ENCODE assay signal across 15 cellular contexts in the genomic region with DNA sequence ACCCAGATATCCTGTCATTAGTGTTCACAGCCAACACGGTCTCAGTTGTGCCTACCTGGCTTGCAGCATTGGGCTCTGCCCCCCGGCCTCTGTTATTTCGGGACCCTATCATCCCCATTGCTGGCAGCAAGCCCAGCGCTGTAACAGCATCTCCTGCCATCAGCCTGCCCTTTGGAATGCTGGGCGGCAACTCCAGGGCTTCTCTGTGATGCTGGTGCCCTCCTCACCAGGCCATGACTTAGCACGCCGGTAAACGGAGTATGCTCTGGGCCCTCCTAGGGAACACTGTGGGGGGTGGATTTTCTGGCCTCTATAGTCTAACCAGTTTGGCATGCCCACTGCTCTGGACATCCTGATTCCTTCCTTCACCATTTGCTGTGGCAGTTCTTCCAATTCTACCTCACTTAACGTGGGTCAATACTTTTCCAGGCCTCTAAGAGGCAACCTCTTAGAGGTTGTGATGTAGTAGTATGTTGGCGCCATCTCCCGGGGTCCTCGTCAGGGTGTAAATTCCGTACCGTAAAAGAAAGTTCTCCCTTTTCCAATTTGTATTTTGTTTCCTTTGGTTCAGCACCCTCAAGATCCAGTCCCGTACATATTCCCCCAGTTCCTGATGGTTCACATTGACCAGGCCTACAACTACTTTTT.
DNase-seq lines count a peak whose midpoint lies in the region; ATAC-seq, FAIRE-seq and TF ChIP-seq lines count a peak whose summit lies in the region.
"Had no signal": no experiment of that assay in that cellular context is flagged by ENCODE, and none has a peak within 500 bp of the region (broad histone marks: within the 10 kb centered on the region; RNA-seq: fewer than 3 reads in every experiment).

No MANE protein-coding gene starts in this region.

- no peaks in the 10 kb centered on the region for H3K36me3 ChIP-seq in A673 (ENCODE audit: insufficient read depth, low read length, poor library complexity, severe bottlenecking)
- H3K36me3 ChIP-seq in K562 (ENCODE audit: control insufficient read depth, insufficient read depth, low read length): no peaks in the 10 kb centered on the region
- H3K36me3 ChIP-seq: transverse colon had no signal

- no peaks in the 10 kb centered on the region for H3K9me3 ChIP-seq in A673 (ENCODE audit: low read depth, low read length, poor library complexity, severe bottlenecking)
- no peaks in the 10 kb centered on the region for H3K9me3 ChIP-seq in K562 (replicated peaks; ENCODE audit: control insufficient read depth, insufficient read depth, low read depth, low read length)
- H3K9me3 ChIP-seq: transverse colon had no signal

- peak; percentile 51 to 83; a peak in 3 of 4 replicates for TF ChIP-seq RAD21 in K562 (CRISPR knock-in tag; conservative IDR thresholded peaks at IDR 0.05 in 1 of 2, IDR thresholded peaks at IDR 0.05 in 1 of 2)

- H4K20me1 ChIP-seq in K562 (replicated peaks; ENCODE audit: control insufficient read depth, insufficient read depth, low read length): no peaks in the 10 kb centered on the region

- H3K27me3 ChIP-seq in A673 (replicated peaks; ENCODE audit: insufficient read depth, low read depth, low read length, poor library complexity) (no peaks in the 10 kb centered on the region), K562 (ENCODE audit: control insufficient read depth in 2 of 2, insufficient read depth in 2 of 2, low read length in 2 of 2) (peaks cover 23 to 30% of the 10 kb centered on the region in 2 experiments)
- H3K27me3 ChIP-seq: transverse colon had no signal

- POLR2A ChIA-PET in A673 (lab: Charles Lee; ENCODE audit: low non-redundant PET) (no interaction called here), K562 (lab: Yijun Ruan, JAX) (no interaction called here)

- no peak overlapping the region for H3K9ac ChIP-seq in K562 (ENCODE audit: insufficient read depth in 1 of 2, low read depth in 2 of 2, low read length in 2 of 2)

- TF ChIP-seq POLR2A in K562 (conservative IDR thresholded peaks at IDR 0.05): no peak

- H3K4me1 ChIP-seq in A673 (ENCODE audit: insufficient read depth, low read length, poor library complexity, severe bottlenecking): no peaks in the 10 kb centered on the region
- no peaks in the 10 kb centered on the region for H3K4me1 ChIP-seq in K562 (replicated peaks in 1 of 2; ENCODE audit: control insufficient read depth in 2 of 2, insufficient read depth in 2 of 2, low read length in 2 of 2)
- H3K4me1 ChIP-seq: transverse colon had no signal

- H3K27ac ChIP-seq in A673 (ENCODE audit: low read depth, low read length, poor library complexity, severe bottlenecking): no peak overlapping the region
- no peak overlapping the region for H3K27ac ChIP-seq in K562 (ENCODE audit: extremely low read depth, low read depth, low read length)
- H3K27ac ChIP-seq: skin epidermis, transverse colon had no signal

- peak; percentile 85 for FAIRE-seq in K562 (lab: Jason Lieb, UNC)

- no peak overlapping the region for H3K4me2 ChIP-seq in K562 (ENCODE audit: insufficient read depth, low read length)

- peak; percentile 94 for ATAC-seq in K562
- no peak for ATAC-seq in GM19351 (IDR thresholded peaks at IDR 0.05; ENCODE audit: unreplicated experiment)
- ATAC-seq: naive thymus-derived CD8-positive, alpha-beta T cell; Right ventricle myocardium inferior had no signal

- H2AFZ ChIP-seq in K562 (ENCODE audit: low read depth, low read length): no peak overlapping the region

- no peak for TF ChIP-seq EP300 in K562 (IDR thresholded peaks at IDR 0.05; ENCODE audit: low read length)

- intact Hi-C loops in A673 (cut with micrococcal nuclease; ENCODE audit: unreplicated experiment) (no loop called here), K562 (cut with micrococcal nuclease) (loop anchor here (2.0 kb wide), 1 partner anchor 399 kb away; no protein-coding TSS in a partner anchor)

- CTCF ChIA-PET in A673 (lab: Charles Lee) (no interaction called here), K562 (lab: Yijun Ruan, JAX; ENCODE audit: low intra/inter-chr PET ratio) (interaction anchor here (1.1 kb wide), 1 partner anchor 399 kb away, joined by 3 read pairs; no protein-coding TSS in a partner anchor)

- no peaks in the 10 kb centered on the region for H3K9me1 ChIP-seq in K562 (ENCODE audit: control insufficient read depth, insufficient read depth, low read length)

- in situ Hi-C loops in KBM-7 (cut with MboI; ENCODE audit: low pct_unique_long_range_greater_than_20kb, low sequenced_read_pairs): no loop called here
- in situ Hi-C loops in K562 (cut with MboI): loop anchor here (5.0 to 25.0 kb wide), 2 partner anchors 386 to 1709 kb away; no protein-coding TSS in a partner anchor

- WGBS in K562 (ENCODE audit: insufficient coverage, low coverage, missing lambda C conversion rate): 15% methylated on average over 15 of the region's 15 CpGs

- H3K4me3 ChIP-seq in A673 (ENCODE audit: low read depth, low read length, poor library complexity, severe bottlenecking): no peak overlapping the region
- no peak overlapping the region for H3K4me3 ChIP-seq in K562
- H3K4me3 ChIP-seq: skin epidermis, transverse colon had no signal

- H3K79me2 ChIP-seq in K562 (ENCODE audit: control insufficient read depth, insufficient read depth, low read length): no peaks in the 10 kb centered on the region

- TF ChIP-seq CTCF in A673 (conservative IDR thresholded peaks at IDR 0.05; ENCODE audit: low read depth, low read length): 0 out of 2 replicates have a peak, but pooled peaks have one; percentile 17
- peak; percentile 76 to 98 (median 96) for TF ChIP-seq CTCF in K562 (IDR thresholded peaks at IDR 0.05 in 2 of 3, conservative IDR thresholded peaks at IDR 0.05 in 1 of 3; ENCODE audit: insufficient read depth in 2 of 3, low read depth in 1 of 3, low read length in 3 of 3)

- BruUV-seq in A673 (replicated peaks; lab: Mats Ljungman, UMichigan) (no TSS peak), K562 (replicated peaks; lab: Mats Ljungman, UMichigan) (no TSS peak)

- no peak for DNase-seq in A673 (ENCODE audit: low spot score)
- DNase-seq in KBM-7: peak; percentile 32
- DNase-seq in K562 (ENCODE audit: extremely low read depth in 1 of 4, low spot score in 3 of 4): peak; percentile 33 to 62 (median 42)
- DNase-seq in iPS-NIHi11 (ENCODE audit: low spot score): peak; percentile 38
- no peak for DNase-seq in NCI-H1436 treated with DMSO at 0.1 percent for 48 hours (lab: John Stamatoyannopoulos, UW)
- DNase-seq in NCI-H1930 (lab: John Stamatoyannopoulos, UW): no peak
- DNase-seq in NCI-H345 treated with DMSO at 0.1 percent for 48 hours (lab: John Stamatoyannopoulos, UW; ENCODE audit: unreplicated experiment): no peak
- DNase-seq: AML-193; GDM1; immature natural killer cell; naive thymus-derived CD8-positive, alpha-beta T cell; transverse colon had no signal

TF ChIP-seq in K562, 482 proteins besides CTCF, POLR2A, EP300 and RAD21:
- TF ChIP-seq, protein P1, sequence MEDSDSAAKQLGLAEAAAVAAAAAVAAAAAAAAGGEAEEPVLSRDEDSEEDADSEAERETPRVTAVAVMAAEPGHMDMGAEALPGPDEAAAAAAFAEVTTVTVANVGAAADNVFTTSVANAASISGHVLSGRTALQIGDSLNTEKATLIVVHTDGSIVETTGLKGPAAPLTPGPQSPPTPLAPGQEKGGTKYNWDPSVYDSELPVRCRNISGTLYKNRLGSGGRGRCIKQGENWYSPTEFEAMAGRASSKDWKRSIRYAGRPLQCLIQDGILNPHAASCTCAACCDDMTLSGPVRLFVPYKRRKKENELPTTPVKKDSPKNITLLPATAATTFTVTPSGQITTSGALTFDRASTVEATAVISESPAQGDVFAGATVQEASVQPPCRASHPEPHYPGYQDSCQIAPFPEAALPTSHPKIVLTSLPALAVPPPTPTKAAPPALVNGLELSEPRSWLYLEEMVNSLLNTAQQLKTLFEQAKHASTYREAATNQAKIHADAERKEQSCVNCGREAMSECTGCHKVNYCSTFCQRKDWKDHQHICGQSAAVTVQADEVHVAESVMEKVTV (CRISPR knock-in tag; IDR thresholded peaks at IDR 0.05): peak; percentile 11; the same call in 1 of the 2 replicates
- TF ChIP-seq ARID2 (IDR thresholded peaks at IDR 0.05) (peak; percentile 62; the same call in 1 of the 2 replicates), JUND (IDR thresholded peaks at IDR 0.05; ENCODE audit: borderline replicate concordance, low read depth, low read length) (0 out of 2 replicates have a peak, but pooled peaks have one; percentile 17), JUND (tag; IDR thresholded peaks at IDR 0.05; ENCODE audit: borderline replicate concordance, low read depth, low read length) (no peak), STAG1 (CRISPR knock-in tag; IDR thresholded peaks at IDR 0.05; ENCODE audit: borderline replicate concordance) (peak; percentile 26; the same call in 1 of the 2 replicates), ATF6 (CRISPR knock-in tag; IDR thresholded peaks at IDR 0.05) (no peak), YBX1 (IDR thresholded peaks at IDR 0.05) (no peak), SMC3 (conservative IDR thresholded peaks at IDR 0.05; ENCODE audit: insufficient read depth, low read depth, low read length) (peak; percentile 40; the same call in 1 of the 2 replicates)
TF ChIP-seq in K562: peak in this region for 5.

Comparison
In these comparisons a context has a peak if more than half of its experiments do, and no peak if none do; other contexts are left out.
1. DNase-seq: peak in KBM-7 (single experiment), K562 (4 of 4) and iPS-NIHi11 (single experiment); none in A673 (single experiment), NCI-H1436 treated with DMSO at 0.1 percent for 48 hours (single experiment), NCI-H1930 (0 of 2) and NCI-H345 treated with DMSO at 0.1 percent for 48 hours (single experiment).